ENCODE assay signal across 8 cellular contexts in the genomic region with DNA sequence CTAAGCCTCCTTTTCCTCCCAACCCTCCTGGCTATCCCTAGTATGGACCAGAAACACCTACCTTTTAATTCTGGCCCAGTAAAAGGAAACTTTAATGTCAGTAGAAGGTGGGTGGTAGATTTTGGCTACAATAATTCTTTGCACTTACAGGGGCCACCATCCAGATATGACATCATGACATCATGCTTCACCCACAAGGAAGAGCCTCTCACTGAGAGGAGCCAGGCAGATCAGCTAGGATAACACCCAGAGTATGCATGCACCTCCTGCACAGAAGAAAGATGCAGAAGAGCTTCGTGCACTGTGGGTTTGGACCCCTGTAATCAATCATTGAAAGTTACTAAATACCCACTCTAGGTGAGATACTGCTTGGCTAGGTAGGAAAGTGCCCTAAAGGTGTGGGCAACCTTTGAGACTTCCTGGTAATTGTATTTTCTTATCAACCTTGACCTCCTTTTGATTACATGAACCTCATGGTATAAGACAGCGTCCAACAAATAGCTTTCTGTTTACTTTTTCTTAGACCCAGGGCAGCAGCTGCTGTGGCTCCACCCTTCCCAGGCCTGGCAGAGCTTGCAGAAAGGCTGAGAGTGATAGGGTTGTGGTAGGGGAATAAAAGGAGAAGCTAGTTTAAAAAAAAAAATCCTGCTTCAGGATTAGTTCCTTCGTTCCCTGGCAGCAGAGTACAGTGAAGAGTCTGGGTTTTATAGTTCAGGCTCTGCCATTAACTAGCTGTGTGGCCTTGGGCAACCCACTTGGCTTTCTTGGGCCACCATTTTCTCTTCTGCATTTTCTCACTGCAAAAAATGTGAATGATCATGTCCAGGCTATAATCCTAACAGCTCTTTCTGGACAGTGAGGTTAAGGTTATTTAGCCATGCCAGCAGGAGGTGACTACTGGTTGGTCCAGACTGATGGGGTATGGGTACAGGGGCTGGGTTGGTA.
A peak's percentile ranks its signal among the peaks of the same experiment; 100 is the strongest.
DNase-seq lines count a peak whose midpoint lies in the region; ATAC-seq lines count a peak whose summit lies in the region.

No MANE protein-coding gene starts in this region.

- peak overlapping the region; percentile 96 for H3K27ac Mint-ChIP-seq in dendritic cell treated with granulocyte-macrophage colony-stimulating factor and Interleukin-4, amounts not matched to agents 40 ng/mL and 50 ng/mL, for 4 days

- peaks cover 91% of the 10 kb centered on the region for H3K4me1 Mint-ChIP-seq in dendritic cell treated with granulocyte-macrophage colony-stimulating factor and Interleukin-4, amounts not matched to agents 40 ng/mL and 50 ng/mL, for 4 days (ENCODE audit: low read depth)

- intact Hi-C loops in dendritic cell treated with granulocyte-macrophage colony-stimulating factor and Interleukin-4, amounts not matched to agents 40 ng/mL and 50 ng/mL, for 4 days (cut with micrococcal nuclease) = no loop called here

- H3K36me3 Mint-ChIP-seq in dendritic cell treated with granulocyte-macrophage colony-stimulating factor and Interleukin-4, amounts not matched to agents 40 ng/mL and 50 ng/mL, for 4 days (ENCODE audit: low read depth) = peaks cover 82% of the 10 kb centered on the region

- peak overlapping the region; percentile 71 for H3K4me3 Mint-ChIP-seq in dendritic cell treated with granulocyte-macrophage colony-stimulating factor and Interleukin-4, amounts not matched to agents 40 ng/mL and 50 ng/mL, for 4 days

- ATAC-seq in GM19395 (IDR thresholded peaks at IDR 0.05; ENCODE audit: unreplicated experiment) (no peak), GM19328 (IDR thresholded peaks at IDR 0.05; ENCODE audit: unreplicated experiment) (no peak), GM18861 (IDR thresholded peaks at IDR 0.05; ENCODE audit: unreplicated experiment) (no peak), GM19351 (IDR thresholded peaks at IDR 0.05; ENCODE audit: unreplicated experiment) (no peak)

- H3K27me3 Mint-ChIP-seq in dendritic cell treated with granulocyte-macrophage colony-stimulating factor and Interleukin-4, amounts not matched to agents 40 ng/mL and 50 ng/mL, for 4 days = no peaks in the 10 kb centered on the region

- peak; percentile 32 for DNase-seq in GF-D8 (lab: John Stamatoyannopoulos, UW)
- peak; percentile 80 for DNase-seq in NCI-H510A treated with DMSO at 0.1 percent for 48 hours (lab: John Stamatoyannopoulos, UW)
- peak; percentile 45 for DNase-seq in pons (ENCODE audit: low spot score)

- H3K9me3 Mint-ChIP-seq in dendritic cell treated with granulocyte-macrophage colony-stimulating factor and Interleukin-4, amounts not matched to agents 40 ng/mL and 50 ng/mL, for 4 days = no peaks in the 10 kb centered on the region
